In the genomic region with DNA sequence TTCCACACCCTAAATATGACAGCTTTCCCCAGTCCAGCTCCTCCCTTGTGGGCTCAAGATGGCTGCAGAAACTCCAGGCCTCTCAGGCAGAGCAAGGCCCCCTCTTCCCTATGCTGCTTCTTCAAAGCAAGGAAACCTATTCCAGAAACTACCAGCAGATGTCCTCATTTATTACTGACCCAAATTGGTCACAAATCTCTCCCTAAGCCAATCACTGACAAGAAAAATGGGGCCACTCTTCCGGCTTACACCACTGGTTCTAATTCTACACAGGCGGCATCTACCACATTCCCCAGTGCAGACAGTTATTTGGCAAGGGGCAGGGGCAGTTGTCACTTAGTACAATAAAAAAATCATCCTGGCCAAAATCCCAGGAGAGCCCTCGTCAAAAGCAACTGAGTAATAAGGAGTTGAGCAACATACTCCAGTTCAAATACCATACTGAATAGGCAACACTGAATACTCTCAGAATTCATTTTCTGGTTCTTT, we compare ENCODE assay signal across 8 cellular contexts.
DNase-seq lines count a peak whose midpoint lies in the region; ATAC-seq, FAIRE-seq and TF ChIP-seq lines count a peak whose summit lies in the region.

No MANE protein-coding gene starts in this region.

- no peak overlapping the region for H3K27ac ChIP-seq in VCaP

- DNase-seq in ELR (ENCODE audit: low read depth) (peak; percentile 24), HTR-8/SVneo (ENCODE audit: insufficient read length, low spot score) (peak; percentile 79), fibroblast of villous mesenchyme (ENCODE audit: low read depth) (peak; percentile 87), non-pigmented ciliary epithelial cell (ENCODE audit: low read depth) (peak; percentile 27), DMS79 (lab: John Stamatoyannopoulos, UW) (no peak), NCI-H774 (lab: John Stamatoyannopoulos, UW) (no peak)

- TF ChIP-seq CTCF in VCaP (conservative IDR thresholded peaks at IDR 0.05) (peak; percentile 74), fibroblast of villous mesenchyme (IDR thresholded peaks at IDR 0.05; ENCODE audit: insufficient read depth, low read depth, low read length) (peak; percentile 64)

- no peak overlapping the region for H3K4me3 ChIP-seq in fibroblast of villous mesenchyme (ENCODE audit: low read depth, low read length)

- FAIRE-seq in HTR-8/SVneo (lab: Jason Lieb, UNC) = no peak

- ATAC-seq in GM21367 (IDR thresholded peaks at IDR 0.05; ENCODE audit: unreplicated experiment) = peak; percentile 69

Comparison
In these comparisons a context has a peak if more than half of its experiments do, and no peak if none do; other contexts are left out.
1. DNase-seq: peak in ELR (single experiment), HTR-8/SVneo (single experiment), fibroblast of villous mesenchyme (single experiment) and non-pigmented ciliary epithelial cell (single experiment); none in DMS79 (single experiment) and NCI-H774 (single experiment).